ENCODE assay signal across 1 cellular context in genomic region chr15:50828610-50829206, GRCh38.
TF ChIP-seq lines count a peak whose summit lies in the region.

No MANE protein-coding gene starts in this region.

TF ChIP-seq in K562, 482 proteins besides CTCF, POLR2A, EP300 and RAD21 (continued from another document and continues in another):
- TF ChIP-seq ZNF263 (CRISPR knock-in tag; IDR thresholded peaks at IDR 0.05; ENCODE audit: borderline replicate concordance) (peak; percentile 48; the same call in 1 of the 2 replicates), ZBTB12 (CRISPR knock-in tag; IDR thresholded peaks at IDR 0.05) (no peak), GATAD2B (IDR thresholded peaks at IDR 0.05; ENCODE audit: borderline replicate concordance) (no peak), MAFG (tag; conservative IDR thresholded peaks at IDR 0.05) (peak; percentile 83), ZNF77 (CRISPR knock-in tag; IDR thresholded peaks at IDR 0.05) (no peak), ZNF316 (IDR thresholded peaks at IDR 0.05) (peak; percentile 91), CREBBP (IDR thresholded peaks at IDR 0.05; ENCODE audit: low read depth, low read length) (no peak), HDAC8 (tag; IDR thresholded peaks at IDR 0.05) (no peak), ZNF592 (IDR thresholded peaks at IDR 0.05) (no peak), DMBX1 (CRISPR knock-in tag; IDR thresholded peaks at IDR 0.05; ENCODE audit: borderline replicate concordance) (no peak), ELK3 (CRISPR knock-in tag; IDR thresholded peaks at IDR 0.05) (no peak), ATF1 (CRISPR knock-in tag; IDR thresholded peaks at IDR 0.05) (no peak), ATF1 (tag; IDR thresholded peaks at IDR 0.05) (peak; percentile 28; the same call in 1 of the 2 replicates), EZH2 (IDR thresholded peaks at IDR 0.05; ENCODE audit: borderline replicate concordance, low read depth, low read length) (no peak), KDM4B (IDR thresholded peaks at IDR 0.05; ENCODE audit: borderline replicate concordance in 2 of 2, low read depth in 1 of 2) (no peak), POLR2B (IDR thresholded peaks at IDR 0.05; ENCODE audit: low read depth, partially characterized antibody) (no peak), ZNF398 (CRISPR knock-in tag; IDR thresholded peaks at IDR 0.05) (no peak), GABPB1 (CRISPR knock-in tag; IDR thresholded peaks at IDR 0.05) (no peak), SMAD1 (IDR thresholded peaks at IDR 0.05; ENCODE audit: low read depth, low read length, partially characterized antibody) (no peak), MTA3 (IDR thresholded peaks at IDR 0.05; ENCODE audit: borderline replicate concordance) (no peak), SFPQ (IDR thresholded peaks at IDR 0.05; ENCODE audit: low read depth, low read length) (no peak), JUND (IDR thresholded peaks at IDR 0.05; ENCODE audit: borderline replicate concordance, low read depth, low read length) (peak; percentile 40; the same call in 1 of the 2 replicates), JUND (tag; IDR thresholded peaks at IDR 0.05; ENCODE audit: borderline replicate concordance, low read depth, low read length) (no peak; the same call in 2 of the 3 replicates), SRSF9 (IDR thresholded peaks at IDR 0.05; ENCODE audit: borderline replicate concordance, low read depth, low read length) (no peak), ZNF253 (CRISPR knock-in tag; conservative IDR thresholded peaks at IDR 0.05) (no peak), SRF (CRISPR knock-in tag; IDR thresholded peaks at IDR 0.05) (no peak), PURB (CRISPR knock-in tag; IDR thresholded peaks at IDR 0.05; ENCODE audit: low read depth) (no peak), ETV5 (CRISPR knock-in tag; IDR thresholded peaks at IDR 0.05; ENCODE audit: low read depth) (no peak), FOSL1 (tag; conservative IDR thresholded peaks at IDR 0.05) (peak; percentile 76), TEAD1 (CRISPR knock-in tag; IDR thresholded peaks at IDR 0.05) (peak in 1 of 2 experiments; percentile 76; a peak in 1 of 4 replicates), TRIM24 (IDR thresholded peaks at IDR 0.05) (peak; percentile 31 to 69; a peak in 1 of 4 replicates), GTF2F1 (IDR thresholded peaks at IDR 0.05; ENCODE audit: low read depth, low read length) (no peak), PHB2 (IDR thresholded peaks at IDR 0.05; ENCODE audit: low read depth) (no peak), RFX7 (CRISPR knock-in tag; IDR thresholded peaks at IDR 0.05) (no peak)
- TF ChIP-seq, protein P1, sequence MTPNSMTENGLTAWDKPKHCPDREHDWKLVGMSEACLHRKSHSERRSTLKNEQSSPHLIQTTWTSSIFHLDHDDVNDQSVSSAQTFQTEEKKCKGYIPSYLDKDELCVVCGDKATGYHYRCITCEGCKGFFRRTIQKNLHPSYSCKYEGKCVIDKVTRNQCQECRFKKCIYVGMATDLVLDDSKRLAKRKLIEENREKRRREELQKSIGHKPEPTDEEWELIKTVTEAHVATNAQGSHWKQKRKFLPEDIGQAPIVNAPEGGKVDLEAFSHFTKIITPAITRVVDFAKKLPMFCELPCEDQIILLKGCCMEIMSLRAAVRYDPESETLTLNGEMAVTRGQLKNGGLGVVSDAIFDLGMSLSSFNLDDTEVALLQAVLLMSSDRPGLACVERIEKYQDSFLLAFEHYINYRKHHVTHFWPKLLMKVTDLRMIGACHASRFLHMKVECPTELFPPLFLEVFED (CRISPR knock-in tag; conservative IDR thresholded peaks at IDR 0.05), result no peak
- TF ChIP-seq, protein P2, sequence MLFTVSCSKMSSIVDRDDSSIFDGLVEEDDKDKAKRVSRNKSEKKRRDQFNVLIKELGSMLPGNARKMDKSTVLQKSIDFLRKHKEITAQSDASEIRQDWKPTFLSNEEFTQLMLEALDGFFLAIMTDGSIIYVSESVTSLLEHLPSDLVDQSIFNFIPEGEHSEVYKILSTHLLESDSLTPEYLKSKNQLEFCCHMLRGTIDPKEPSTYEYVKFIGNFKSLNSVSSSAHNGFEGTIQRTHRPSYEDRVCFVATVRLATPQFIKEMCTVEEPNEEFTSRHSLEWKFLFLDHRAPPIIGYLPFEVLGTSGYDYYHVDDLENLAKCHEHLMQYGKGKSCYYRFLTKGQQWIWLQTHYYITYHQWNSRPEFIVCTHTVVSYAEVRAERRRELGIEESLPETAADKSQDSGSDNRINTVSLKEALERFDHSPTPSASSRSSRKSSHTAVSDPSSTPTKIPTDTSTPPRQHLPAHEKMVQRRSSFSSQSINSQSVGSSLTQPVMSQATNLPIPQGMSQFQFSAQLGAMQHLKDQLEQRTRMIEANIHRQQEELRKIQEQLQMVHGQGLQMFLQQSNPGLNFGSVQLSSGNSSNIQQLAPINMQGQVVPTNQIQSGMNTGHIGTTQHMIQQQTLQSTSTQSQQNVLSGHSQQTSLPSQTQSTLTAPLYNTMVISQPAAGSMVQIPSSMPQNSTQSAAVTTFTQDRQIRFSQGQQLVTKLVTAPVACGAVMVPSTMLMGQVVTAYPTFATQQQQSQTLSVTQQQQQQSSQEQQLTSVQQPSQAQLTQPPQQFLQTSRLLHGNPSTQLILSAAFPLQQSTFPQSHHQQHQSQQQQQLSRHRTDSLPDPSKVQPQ (CRISPR knock-in tag; IDR thresholded peaks at IDR 0.05; ENCODE audit: borderline replicate concordance), result no peak
- TF ChIP-seq, protein P3, sequence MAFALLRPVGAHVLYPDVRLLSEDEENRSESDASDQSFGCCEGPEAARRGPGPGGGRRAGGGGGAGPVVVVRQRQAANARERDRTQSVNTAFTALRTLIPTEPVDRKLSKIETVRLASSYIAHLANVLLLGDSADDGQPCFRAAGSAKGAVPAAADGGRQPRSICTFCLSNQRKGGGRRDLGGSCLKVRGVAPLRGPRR (CRISPR knock-in tag; IDR thresholded peaks at IDR 0.05), result no peak
- TF ChIP-seq, protein P4, sequence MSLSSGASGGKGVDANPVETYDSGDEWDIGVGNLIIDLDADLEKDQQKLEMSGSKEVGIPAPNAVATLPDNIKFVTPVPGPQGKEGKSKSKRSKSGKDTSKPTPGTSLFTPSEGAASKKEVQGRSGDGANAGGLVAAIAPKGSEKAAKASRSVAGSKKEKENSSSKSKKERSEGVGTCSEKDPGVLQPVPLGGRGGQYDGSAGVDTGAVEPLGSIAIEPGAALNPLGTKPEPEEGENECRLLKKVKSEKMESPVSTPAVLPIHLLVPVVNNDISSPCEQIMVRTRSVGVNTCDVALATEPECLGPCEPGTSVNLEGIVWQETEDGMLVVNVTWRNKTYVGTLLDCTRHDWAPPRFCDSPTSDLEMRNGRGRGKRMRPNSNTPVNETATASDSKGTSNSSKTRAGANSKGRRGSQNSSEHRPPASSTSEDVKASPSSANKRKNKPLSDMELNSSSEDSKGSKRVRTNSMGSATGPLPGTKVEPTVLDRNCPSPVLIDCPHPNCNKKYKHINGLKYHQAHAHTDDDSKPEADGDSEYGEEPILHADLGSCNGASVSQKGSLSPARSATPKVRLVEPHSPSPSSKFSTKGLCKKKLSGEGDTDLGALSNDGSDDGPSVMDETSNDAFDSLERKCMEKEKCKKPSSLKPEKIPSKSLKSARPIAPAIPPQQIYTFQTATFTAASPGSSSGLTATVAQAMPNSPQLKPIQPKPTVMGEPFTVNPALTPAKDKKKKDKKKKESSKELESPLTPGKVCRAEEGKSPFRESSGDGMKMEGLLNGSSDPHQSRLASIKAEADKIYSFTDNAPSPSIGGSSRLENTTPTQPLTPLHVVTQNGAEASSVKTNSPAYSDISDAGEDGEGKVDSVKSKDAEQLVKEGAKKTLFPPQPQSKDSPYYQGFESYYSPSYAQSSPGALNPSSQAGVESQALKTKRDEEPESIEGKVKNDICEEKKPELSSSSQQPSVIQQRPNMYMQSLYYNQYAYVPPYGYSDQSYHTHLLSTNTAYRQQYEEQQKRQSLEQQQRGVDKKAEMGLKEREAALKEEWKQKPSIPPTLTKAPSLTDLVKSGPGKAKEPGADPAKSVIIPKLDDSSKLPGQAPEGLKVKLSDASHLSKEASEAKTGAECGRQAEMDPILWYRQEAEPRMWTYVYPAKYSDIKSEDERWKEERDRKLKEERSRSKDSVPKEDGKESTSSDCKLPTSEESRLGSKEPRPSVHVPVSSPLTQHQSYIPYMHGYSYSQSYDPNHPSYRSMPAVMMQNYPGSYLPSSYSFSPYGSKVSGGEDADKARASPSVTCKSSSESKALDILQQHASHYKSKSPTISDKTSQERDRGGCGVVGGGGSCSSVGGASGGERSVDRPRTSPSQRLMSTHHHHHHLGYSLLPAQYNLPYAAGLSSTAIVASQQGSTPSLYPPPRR (CRISPR knock-in tag; IDR thresholded peaks at IDR 0.05; ENCODE audit: borderline replicate concordance), result no peak
